11 cellular contexts compared by ENCODE assay signal in genomic region chr6:27720607-27721580, GRCh38.
A peak's percentile ranks its signal among the peaks of the same experiment; 100 is the strongest.
DNase-seq lines count a peak whose midpoint lies in the region; ATAC-seq and TF ChIP-seq lines count a peak whose summit lies in the region.
"Had no signal": no experiment of that assay in that cellular context is flagged by ENCODE, and none has a peak within 500 bp of the region (broad histone marks: within the 10 kb centered on the region; RNA-seq: fewer than 3 reads in every experiment).

No MANE protein-coding gene starts in this region.

- H3K27me3 ChIP-seq in HAP-1 (ENCODE audit: low read depth) (no peaks in the 10 kb centered on the region), tibial nerve (peaks cover 0 to 3% of the 10 kb centered on the region in 2 donors)

- no peaks in the 10 kb centered on the region for H3K36me3 ChIP-seq in HAP-1 (replicated peaks)
- H3K36me3 ChIP-seq in tibial nerve: no peaks in the 10 kb centered on the region
- H3K36me3 ChIP-seq: tibial artery had no signal

- no peak for TF ChIP-seq POLR2A in tibial nerve (IDR thresholded peaks at IDR 0.05)

- in situ Hi-C loops in HAP-1 (cut with MboI; ENCODE audit: low sequenced_read_pairs) (no loop called here), G401 (cut with HindIII; ENCODE audit: low sequenced_read_pairs) (no loop called here)

- 36 to 45% methylated on average over 19 of the region's 19 CpGs for WGBS in tibial nerve, 2 donors

- H3K27ac ChIP-seq in tibial nerve: no peak overlapping the region
- H3K27ac ChIP-seq: HL-60, parathyroid adenoma, tibial artery had no signal

- H3K27me3 Mint-ChIP-seq in activated naive CD8-positive, alpha-beta T cell treated with anti-CD3 and anti-CD28 coated beads for 36 hours: peaks cover 54% of the 10 kb centered on the region

- no peaks in the 10 kb centered on the region for H3K9me3 ChIP-seq in HAP-1
- H3K9me3 ChIP-seq in iPS-18c (ENCODE audit: control insufficient read depth, insufficient read depth, low read length): no peaks in the 10 kb centered on the region
- H3K9me3 ChIP-seq in tibial nerve: no peaks in the 10 kb centered on the region
- H3K9me3 ChIP-seq: tibial artery had no signal

- ATAC-seq in GM19328 (IDR thresholded peaks at IDR 0.05; ENCODE audit: unreplicated experiment): no peak

- no peaks in the 10 kb centered on the region; the same call in 1 of the 2 replicates for H3K4me1 ChIP-seq in HAP-1
- no peaks in the 10 kb centered on the region for H3K4me1 ChIP-seq in tibial nerve
- H3K4me1 ChIP-seq: parathyroid adenoma, tibial artery had no signal

- H3K4me3 ChIP-seq in HAP-1 (0 out of 2 replicates have a peak overlapping the region, but pooled peaks have one; percentile 9), iPS-18c (ENCODE audit: insufficient read depth, low read depth, low read length) (peak overlapping the region; percentile 37; the same call in 1 of the 2 replicates), tibial nerve (no peak overlapping the region)
- H3K4me3 ChIP-seq: tibial artery had no signal

- no peak for TF ChIP-seq CTCF in tibial nerve (IDR thresholded peaks at IDR 0.05)

- peak overlapping the region; percentile 42 for H3K4me3 Mint-ChIP-seq in activated naive CD8-positive, alpha-beta T cell treated with anti-CD3 and anti-CD28 coated beads for 36 hours

- no peak overlapping the region for H3K27ac Mint-ChIP-seq in activated naive CD8-positive, alpha-beta T cell treated with anti-CD3 and anti-CD28 coated beads for 36 hours

- H3K9me3 Mint-ChIP-seq in activated naive CD8-positive, alpha-beta T cell treated with anti-CD3 and anti-CD28 coated beads for 36 hours: no peaks in the 10 kb centered on the region

- TF ChIP-seq EP300 in tibial nerve (IDR thresholded peaks at IDR 0.05): no peak

- H3K4me1 Mint-ChIP-seq in activated naive CD8-positive, alpha-beta T cell treated with anti-CD3 and anti-CD28 coated beads for 36 hours: peaks cover 19% of the 10 kb centered on the region

- DNase-seq in EH (ENCODE audit: low read depth) (peak; percentile 2), HAP-1 (ENCODE audit: low spot score in 2 of 2) (peak in 1 of 2 experiments; percentile 39), tibial nerve (ENCODE audit: low spot score in 2 of 2) (no peak), GM19240 (ENCODE audit: insufficient read length, low spot score) (no peak), G401 (ENCODE audit: low spot score) (no peak)
- peak; percentile 31 for DNase-seq in activated naive CD8-positive, alpha-beta T cell treated with anti-CD3 and anti-CD28 coated beads for 36 hours
- DNase-seq: tibial artery had no signal

- H3K36me3 Mint-ChIP-seq in activated naive CD8-positive, alpha-beta T cell treated with anti-CD3 and anti-CD28 coated beads for 36 hours: no peaks in the 10 kb centered on the region

Comparison
In these comparisons a context has a peak if more than half of its experiments do, and no peak if none do; other contexts are left out.
1. DNase-seq: peak in EH (single experiment) and activated naive CD8-positive, alpha-beta T cell treated with anti-CD3 and anti-CD28 coated beads for 36 hours (single experiment); none in tibial nerve (0 of 2), GM19240 (single experiment) and G401 (single experiment).
2. H3K4me3 ChIP-seq: peak in HAP-1 (single experiment) and iPS-18c (single experiment); none in tibial nerve (0 of 4).